1 cellular context compared by ENCODE assay signal in genomic region chr3:39267631-39268553, GRCh38.
TF ChIP-seq lines count a peak whose summit lies in the region.

No MANE protein-coding gene starts in this region.

TF ChIP-seq in K562, 482 proteins besides CTCF, POLR2A, EP300 and RAD21 (continued from another document and continues in another):
- TF ChIP-seq AFF1 (IDR thresholded peaks at IDR 0.05; ENCODE audit: low read depth in 1 of 2, partially characterized antibody in 2 of 2) (no peak), YY1 (IDR thresholded peaks at IDR 0.05; ENCODE audit: borderline replicate concordance in 1 of 3, control insufficient read depth in 1 of 3, extremely low read depth in 1 of 3, insufficient read depth in 3 of 3, insufficient read length in 1 of 3, insufficient replicate concordance in 2 of 3, low read depth in 1 of 3, low read length in 2 of 3) (peak in 1 of 3 experiments; percentile 44), MCM5 (IDR thresholded peaks at IDR 0.05; ENCODE audit: low read depth) (no peak), MYBL2 (IDR thresholded peaks at IDR 0.05; ENCODE audit: low read depth) (no peak), MYBL2 (CRISPR knock-in tag; IDR thresholded peaks at IDR 0.05; ENCODE audit: borderline replicate concordance) (no peak), BRD4 (IDR thresholded peaks at IDR 0.05) (no peak), ELK1 (CRISPR knock-in tag; IDR thresholded peaks at IDR 0.05) (no peak), TSC22D4 (tag; IDR thresholded peaks at IDR 0.05) (no peak), ETV5 (CRISPR knock-in tag; IDR thresholded peaks at IDR 0.05; ENCODE audit: low read depth) (no peak), ELK3 (CRISPR knock-in tag; IDR thresholded peaks at IDR 0.05) (no peak), VEZF1 (CRISPR knock-in tag; IDR thresholded peaks at IDR 0.05) (no peak), E2F4 (CRISPR knock-in tag; IDR thresholded peaks at IDR 0.05; ENCODE audit: low read depth) (no peak), ZNF318 (IDR thresholded peaks at IDR 0.05; ENCODE audit: borderline replicate concordance in 1 of 2, low read depth in 1 of 2) (no peak), ZKSCAN8 (CRISPR knock-in tag; IDR thresholded peaks at IDR 0.05) (no peak), ZNF197 (CRISPR knock-in tag; IDR thresholded peaks at IDR 0.05; ENCODE audit: low read depth) (0 out of 2 replicates have a peak, but pooled peaks have one; percentile 26), DNMT1 (IDR thresholded peaks at IDR 0.05) (no peak), ZNF512 (tag; IDR thresholded peaks at IDR 0.05) (no peak), ZNF584 (CRISPR knock-in tag; IDR thresholded peaks at IDR 0.05; ENCODE audit: low read depth) (no peak; the same call in 1 of the 2 replicates), KLF10 (CRISPR knock-in tag; IDR thresholded peaks at IDR 0.05) (no peak), NFYB (IDR thresholded peaks at IDR 0.05; ENCODE audit: extremely low read depth, insufficient read length) (no peak), KLF6 (CRISPR knock-in tag; IDR thresholded peaks at IDR 0.05; ENCODE audit: borderline replicate concordance) (peak; percentile 47; the same call in 1 of the 2 replicates), SNRNP70 (optimal IDR thresholded peaks at IDR 0.05; ENCODE audit: low read depth, low read length) (no peak), RAD51 (IDR thresholded peaks at IDR 0.05; ENCODE audit: borderline replicate concordance, low read depth) (no peak), ZNF695 (CRISPR knock-in tag; IDR thresholded peaks at IDR 0.05) (no peak), KAT7 (CRISPR knock-in tag; IDR thresholded peaks at IDR 0.05; ENCODE audit: borderline replicate concordance) (no peak), CBX5 (IDR thresholded peaks at IDR 0.05; ENCODE audit: borderline replicate concordance, low read depth) (no peak), E2F3 (CRISPR knock-in tag; IDR thresholded peaks at IDR 0.05) (no peak), HNRNPUL1 (IDR thresholded peaks at IDR 0.05; ENCODE audit: low read length) (no peak), ZNF583 (CRISPR knock-in tag; IDR thresholded peaks at IDR 0.05) (peak; percentile 62), GTF2B (IDR thresholded peaks at IDR 0.05; ENCODE audit: extremely low read depth, insufficient read length) (no peak), SIN3A (IDR thresholded peaks at IDR 0.05; ENCODE audit: borderline replicate concordance in 2 of 2, control insufficient read depth in 1 of 2, low read depth in 2 of 2, low read length in 2 of 2) (no peak), SPI1 (IDR thresholded peaks at IDR 0.05; ENCODE audit: borderline replicate concordance, low read depth, low read length) (0 out of 2 replicates have a peak, but pooled peaks have one; percentile 9), MEF2A (IDR thresholded peaks at IDR 0.05; ENCODE audit: control insufficient read depth, low read depth, low read length) (no peak), FOSL1 (tag; conservative IDR thresholded peaks at IDR 0.05) (peak; percentile 83), ZNF395 (CRISPR knock-in tag; IDR thresholded peaks at IDR 0.05) (peak; percentile 48; the same call in 1 of the 2 replicates)
